16 cellular contexts compared by ENCODE assay signal in the genomic region with DNA sequence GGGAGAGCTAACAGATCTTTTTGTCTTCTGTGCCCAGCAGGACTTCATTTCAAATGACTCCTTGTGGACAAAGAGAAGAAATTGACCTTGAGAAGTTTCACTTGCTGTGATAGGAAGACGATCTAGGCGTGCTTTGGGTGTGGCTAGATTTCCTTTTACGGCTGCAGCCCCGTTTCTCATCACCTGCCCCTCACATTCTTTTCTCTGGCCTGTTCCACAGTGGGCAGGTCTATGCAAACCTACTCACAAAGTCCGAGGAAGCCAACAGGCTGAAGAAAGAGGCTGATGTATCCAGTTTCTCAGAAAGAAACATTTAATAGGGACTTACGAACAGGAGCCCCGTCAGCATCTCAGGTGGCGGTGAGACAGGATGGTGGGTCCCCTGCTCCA.
"Had no signal": no experiment of that assay in that cellular context is flagged by ENCODE, and none has a peak within 500 bp of the region (broad histone marks: within the 10 kb centered on the region; RNA-seq: fewer than 3 reads in every experiment).

No MANE protein-coding gene starts in this region.

- ATAC-seq: naive thymus-derived CD8-positive, alpha-beta T cell; stimulated activated naive B cell treated with anti-CD40 and anti-IgM and Interleukin-4, amounts not matched to agents 10 μg/mL and 1 μg/mL and 100 μg/mL, for 72 hours had no signal

- H3K27me3 ChIP-seq: right atrium auricular region, sigmoid colon, thyroid gland, uterus had no signal

- H3K9me3 ChIP-seq: right atrium auricular region, sigmoid colon, stomach, thyroid gland, uterus had no signal

- DNase-seq: cortex of kidney; dorsolateral prefrontal cortex; effector CD8-positive, alpha-beta T cell; foreskin fibroblast; immature natural killer cell; mammary epithelial cell; naive thymus-derived CD8-positive, alpha-beta T cell; sigmoid colon; stimulated activated CD4-positive, alpha-beta T cell treated with anti-CD3 and anti-CD28 coated beads, Interleukin-2, amount 100 ng/mL, for 24 hours; stimulated activated CD4-positive, alpha-beta T cell treated with anti-CD3 and anti-CD28 coated beads, Interleukin-4, amount 100 ng/mL, for 4 hours; stimulated activated naive B cell treated with anti-CD40 and anti-IgM and Interleukin-4, amounts not matched to agents 10 μg/mL and 1 μg/mL and 100 μg/mL, for 72 hours; stomach; thyroid gland had no signal

- H3K4me1 ChIP-seq: stomach, thyroid gland had no signal

- H3K27ac ChIP-seq: dorsolateral prefrontal cortex, stomach, thyroid gland had no signal

- H3K4me3 ChIP-seq: dorsolateral prefrontal cortex, right atrium auricular region, sigmoid colon, skin epidermis, stomach, thyroid gland, uterus had no signal

- H3K36me3 ChIP-seq: right atrium auricular region, sigmoid colon, stomach, thyroid gland, uterus had no signal
